Comparison of ENCODE assay signal across 1 cellular context in genomic region chr4:89193828-89194227, GRCh38.
TF ChIP-seq lines count a peak whose summit lies in the region.

No MANE protein-coding gene starts in this region.

TF ChIP-seq in A549, 52 proteins besides CTCF, POLR2A, EP300 and RAD21 (continued from another document):
- TF ChIP-seq BCL3 (IDR thresholded peaks at IDR 0.05) (no peak), ZNF302 (CRISPR knock-in tag; IDR thresholded peaks at IDR 0.05) (no peak), HDAC2 (IDR thresholded peaks at IDR 0.05) (no peak), ZSCAN20 (CRISPR knock-in tag; IDR thresholded peaks at IDR 0.05) (no peak), EHF (CRISPR knock-in tag; IDR thresholded peaks at IDR 0.05) (no peak), SREBF2 (IDR thresholded peaks at IDR 0.05) (no peak), RCOR1 (IDR thresholded peaks at IDR 0.05; ENCODE audit: low read depth, low read length) (no peak), EHMT2 (IDR thresholded peaks at IDR 0.05; ENCODE audit: low read depth) (no peak), HEYL (CRISPR knock-in tag; IDR thresholded peaks at IDR 0.05) (no peak), FOXS1 (CRISPR knock-in tag; IDR thresholded peaks at IDR 0.05) (no peak), JUNB (IDR thresholded peaks at IDR 0.05) (no peak), MAX (IDR thresholded peaks at IDR 0.05) (no peak)
- TF ChIP-seq, protein P1, sequence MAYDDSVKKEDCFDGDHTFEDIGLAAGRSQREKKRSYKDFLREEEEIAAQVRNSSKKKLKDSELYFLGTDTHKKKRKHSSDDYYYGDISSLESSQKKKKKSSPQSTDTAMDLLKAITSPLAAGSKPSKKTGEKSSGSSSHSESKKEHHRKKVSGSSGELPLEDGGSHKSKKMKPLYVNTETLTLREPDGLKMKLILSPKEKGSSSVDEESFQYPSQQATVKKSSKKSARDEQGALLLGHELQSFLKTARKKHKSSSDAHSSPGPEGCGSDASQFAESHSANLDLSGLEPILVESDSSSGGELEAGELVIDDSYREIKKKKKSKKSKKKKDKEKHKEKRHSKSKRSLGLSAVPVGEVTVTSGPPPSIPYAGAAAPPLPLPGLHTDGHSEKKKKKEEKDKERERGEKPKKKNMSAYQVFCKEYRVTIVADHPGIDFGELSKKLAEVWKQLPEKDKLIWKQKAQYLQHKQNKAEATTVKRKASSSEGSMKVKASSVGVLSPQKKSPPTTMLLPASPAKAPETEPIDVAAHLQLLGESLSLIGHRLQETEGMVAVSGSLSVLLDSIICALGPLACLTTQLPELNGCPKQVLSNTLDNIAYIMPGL (CRISPR knock-in tag; IDR thresholded peaks at IDR 0.05; ENCODE audit: borderline replicate concordance) = no peak
